Comparison of ENCODE assay signal across 18 cellular contexts in genomic region chr6:169839898-169840631, GRCh38.
DNase-seq lines count a peak whose midpoint lies in the region; TF ChIP-seq lines count a peak whose summit lies in the region.
"Had no signal": no experiment of that assay in that cellular context is flagged by ENCODE, and none has a peak within 500 bp of the region (broad histone marks: within the 10 kb centered on the region; RNA-seq: fewer than 3 reads in every experiment).

No MANE protein-coding gene starts in this region.

- in situ Hi-C loops in brain microvascular endothelial cell (cut with HindIII; ENCODE audit: low pct_ligation_motif_present, low sequenced_read_pairs): no loop called here

- no peaks in the 10 kb centered on the region for H3K9me3 ChIP-seq in stomach

- WGBS in stomach, 5 donors: 84 to 91% (median 88%) methylated on average over 16 to 25 of the region's 25 CpGs

- H3K36me3 ChIP-seq in stomach: no peaks in the 10 kb centered on the region
- no peaks in the 10 kb centered on the region for H3K36me3 ChIP-seq in brain microvascular endothelial cell (replicated peaks)
- H3K36me3 ChIP-seq: cardiac muscle cell had no signal

- H3K4me1 ChIP-seq in stomach: no peaks in the 10 kb centered on the region
- H3K4me1 ChIP-seq: parathyroid adenoma had no signal

- TF ChIP-seq EP300 in stomach (IDR thresholded peaks at IDR 0.05): no peak

- intact Hi-C loops in stomach (cut with DNase I; ENCODE audit: low total_unique reads): loop anchor here (10.0 kb wide), 1 partner anchor 445 kb away; no protein-coding TSS in a partner anchor

- peak; percentile 17 to 19 for DNase-seq in activated T-cell treated with anti-CD3 and anti-CD28 coated beads, Interleukin-2, amount 50 U/mL, for 48 hours
- no peak for DNase-seq in activated T-cell treated with anti-CD3 and anti-CD28 coated beads for 4 hours
- peak; percentile 50 for DNase-seq in activated CD8-positive, alpha-beta memory T cell treated with anti-CD3 and anti-CD28 coated beads, Interleukin-2, amount 50 U/mL, for 48 hours
- peak; percentile 47 for DNase-seq in mesenteric fat pad (ENCODE audit: low spot score)
- DNase-seq in stomach: peak; percentile 21
- DNase-seq in brain microvascular endothelial cell: no peak
- no peak for DNase-seq in dermis blood vessel endothelial cell
- DNase-seq in activated naive CD4-positive, alpha-beta T cell treated with anti-CD3 and anti-CD28 coated beads, Interleukin-2, amount 50 U/mL, for 16 hours: no peak
- DNase-seq: ACHN; activated naive CD8-positive, alpha-beta T cell treated with anti-CD3 and anti-CD28 coated beads, Interleukin-2, amount 50 U/mL, for 24 hours; CD4-positive, alpha-beta memory T cell; effector memory CD8-positive, alpha-beta T cell; hypothalamus; NCI-H1105 had no signal

- H3K27me3 ChIP-seq in stomach (no peaks in the 10 kb centered on the region), brain microvascular endothelial cell (replicated peaks) (no peaks in the 10 kb centered on the region)
- H3K27me3 ChIP-seq: cardiac muscle cell had no signal

- no peak for TF ChIP-seq POLR2A in stomach (IDR thresholded peaks at IDR 0.05)

- TF ChIP-seq CTCF in stomach (IDR thresholded peaks at IDR 0.05) (no peak), brain microvascular endothelial cell (IDR thresholded peaks at IDR 0.05; ENCODE audit: low read depth, low read length, missing control alignments) (no peak)

- no peak overlapping the region for H3K27ac ChIP-seq in stomach
- no peak overlapping the region for H3K27ac ChIP-seq in brain microvascular endothelial cell
- H3K27ac ChIP-seq: cardiac muscle cell, HL-60, parathyroid adenoma, VCaP had no signal

- H3K4me3 ChIP-seq in stomach (no peak overlapping the region), brain microvascular endothelial cell (ENCODE audit: low read depth, low read length) (no peak overlapping the region)
- H3K4me3 ChIP-seq: cardiac muscle cell had no signal

Comparison
In these comparisons a context has a peak if more than half of its experiments do, and no peak if none do; other contexts are left out.
1. DNase-seq: peak in activated T-cell treated with anti-CD3 and anti-CD28 coated beads, Interleukin-2, amount 50 U/mL, for 48 hours (2 of 2), activated CD8-positive, alpha-beta memory T cell treated with anti-CD3 and anti-CD28 coated beads, Interleukin-2, amount 50 U/mL, for 48 hours (single experiment), mesenteric fat pad (single experiment) and stomach (single experiment); none in activated T-cell treated with anti-CD3 and anti-CD28 coated beads for 4 hours (single experiment), brain microvascular endothelial cell (single experiment), dermis blood vessel endothelial cell (single experiment) and activated naive CD4-positive, alpha-beta T cell treated with anti-CD3 and anti-CD28 coated beads, Interleukin-2, amount 50 U/mL, for 16 hours (single experiment).